ENCODE assay signal across 8 cellular contexts in genomic region chr14:20989787-20990600, GRCh38. TPM values are rescaled to one million over a fixed set of nuclear protein-coding genes. Genes with fewer than 3 reads are reported as not detected.
A peak's percentile ranks its signal among the peaks of the same experiment; 100 is the strongest.
DNase-seq lines count a peak whose midpoint lies in the region; ATAC-seq and TF ChIP-seq lines count a peak whose summit lies in the region.

Gene METTL17, plus strand, starts transcription at chr14:20989980. Its CDS starts 23 bp downstream, at chr14:20990003.

- DNase-seq in NCI-H1417 treated with DMSO at 0.1 percent for 48 hours (lab: John Stamatoyannopoulos, UW) (peak; percentile 52), T-cell (peak; percentile 68 to 88 (median 78)), heart left ventricle (peak; percentile 90 to 95 (median 92)), pons (ENCODE audit: low spot score) (peak; percentile 98), type B pancreatic cell (ENCODE audit: extremely low spot score, unreplicated experiment) (peak; percentile 89)

- no peaks in the 10 kb centered on the region for H3K9me3 ChIP-seq in heart left ventricle

- H3K36me3 ChIP-seq in heart left ventricle = peaks cover 0 to 40% (median 32%) of the 10 kb centered on the region in 9 donors

- POLR2A ChIA-PET in T-cell (lab: Charles Lee) = no interaction called here

- H3K27me3 ChIP-seq in heart left ventricle = no peaks in the 10 kb centered on the region

- no peak within 1 kb of the TSS for H3K27ac ChIP-seq in adipose tissue (ENCODE audit: low read depth, low read length)
- peak within 1 kb of the TSS; percentile 73 to 91 (median 81) for H3K27ac ChIP-seq in heart left ventricle

- no peaks in the 10 kb centered on the region for H3K9me3 Mint-ChIP-seq in T-cell
- no peaks in the 10 kb centered on the region for H3K9me3 Mint-ChIP-seq in type B pancreatic cell

- H3K27me3 Mint-ChIP-seq in T-cell (peaks cover 0 to under 1% of the 10 kb centered on the region in 2 donors), type B pancreatic cell (peaks cover 9% of the 10 kb centered on the region)

- peak in 1 of 2 donors; percentile 66 for TF ChIP-seq POLR2A in heart left ventricle (IDR thresholded peaks at IDR 0.05)

- H3K4me3 Mint-ChIP-seq in T-cell = peak within 1 kb of the TSS; percentile 92 to 97 (median 95)
- peak within 1 kb of the TSS; percentile 91 for H3K4me3 Mint-ChIP-seq in type B pancreatic cell

- H3K27ac Mint-ChIP-seq in T-cell = peak within 1 kb of the TSS; percentile 92 to 93
- H3K27ac Mint-ChIP-seq in type B pancreatic cell = peak within 1 kb of the TSS; percentile 95

- H3K4me1 Mint-ChIP-seq in T-cell = peaks cover 29 to 31% (median 30%) of the 10 kb centered on the region in 3 donors
- H3K4me1 Mint-ChIP-seq in type B pancreatic cell (ENCODE audit: unreplicated experiment) = peaks cover 12% of the 10 kb centered on the region

- peaks cover 22% of the 10 kb centered on the region for H3K36me3 Mint-ChIP-seq in T-cell
- peaks cover 23% of the 10 kb centered on the region for H3K36me3 Mint-ChIP-seq in type B pancreatic cell

- H3K4me1 ChIP-seq in heart left ventricle = peaks cover 3 to 47% (median 22%) of the 10 kb centered on the region in 12 donors

- H3K4me3 ChIP-seq in GM12875 (ENCODE audit: low read depth, low read length) = peak within 1 kb of the TSS; percentile 77
- peak within 1 kb of the TSS; percentile 71 to 97 (median 84) for H3K4me3 ChIP-seq in heart left ventricle

- WGBS in adipose tissue, 3 donors = 0% methylated on average over 41 to 42 of the region's 42 CpGs
- WGBS in heart left ventricle, 4 donors = 0 to 1% (median 0%) methylated on average over 40 to 42 of the region's 42 CpGs

- ATAC-seq in HG02763 (IDR thresholded peaks at IDR 0.05; ENCODE audit: unreplicated experiment) (peak; percentile 95), T-cell (replicated peaks in 1 of 4) (peak; percentile 91 to 96 (median 94)), heart left ventricle (peak; percentile 95 to 97 (median 96))

- CTCF ChIA-PET in T-cell (lab: Charles Lee) = interaction anchor here in 1 of 2 donors (1.4 kb wide), 1 partner anchor 18 kb away, joined by 8 read pairs; no protein-coding TSS in a partner anchor

- TF ChIP-seq CTCF in GM12875 (IDR thresholded peaks at IDR 0.05; ENCODE audit: borderline replicate concordance, insufficient read depth, low read depth, low read length) = peak; percentile 44; the same call in 1 of the 2 replicates
- TF ChIP-seq CTCF in heart left ventricle (IDR thresholded peaks at IDR 0.05) = peak in 3 of 12 donors; percentile 19 to 37 (median 28)
- TF ChIP-seq CTCF in type B pancreatic cell (conservative IDR thresholded peaks at IDR 0.05) = peak; percentile 65

- intact Hi-C loops in heart left ventricle (cut with DNase I) = no loop called here

RNA-seq across cellular contexts. Expression of gene METTL17, which starts in this region (rescaled TPM):
- 100 to 1,000 TPM in 2 of 5 donors, 10 to 100 TPM in 3; 80.4 to 112 (median 99.0) TPM for total RNA-seq in T-cell
- 10 to 100 TPM; 37.9 to 46.9 (median 39.5) TPM for polyA plus RNA-seq in adipose tissue
- total RNA-seq in heart left ventricle = 10 to 100 TPM; 31.3 to 59.5 (median 43.2) TPM
- 10 to 100 TPM; 51.0 to 53.2 TPM for polyA plus RNA-seq in heart left ventricle
- total RNA-seq in type B pancreatic cell (ENCODE audit: low replicate concordance) = 59.7 and 88.1 TPM in 2 replicates
